Comparison of ENCODE assay signal across 1 cellular context in genomic region chr1:235128453-235129328, GRCh38.
TF ChIP-seq lines count a peak whose summit lies in the region.

Gene TOMM20, minus strand, starts transcription at chr1:235128837. Its CDS starts 122 bp downstream, at chr1:235128715.

TF ChIP-seq in K562, 482 proteins besides CTCF, POLR2A, EP300 and RAD21 (continued from another document and continues in another):
- TF ChIP-seq ZNF592 (IDR thresholded peaks at IDR 0.05): peak; percentile 97
- peak; percentile 50; the same call in 1 of the 2 replicates for TF ChIP-seq GATAD2B (IDR thresholded peaks at IDR 0.05; ENCODE audit: borderline replicate concordance)
- peak; percentile 92 for TF ChIP-seq TARDBP (IDR thresholded peaks at IDR 0.05)
- peak; percentile 94 for TF ChIP-seq RBM22 (IDR thresholded peaks at IDR 0.05; ENCODE audit: low read depth, low read length, poor library complexity, severe bottlenecking)
- 0 out of 2 replicates have a peak, but pooled peaks have one; percentile 14 for TF ChIP-seq MEF2A (IDR thresholded peaks at IDR 0.05; ENCODE audit: control insufficient read depth, low read depth, low read length)
- TF ChIP-seq KAT2B (IDR thresholded peaks at IDR 0.05; ENCODE audit: low read depth, low read length): no peak
- peak; percentile 84; the same call in 1 of the 2 replicates for TF ChIP-seq MTA3 (IDR thresholded peaks at IDR 0.05; ENCODE audit: borderline replicate concordance)
- peak; percentile 96 for TF ChIP-seq GABPA (tag; conservative IDR thresholded peaks at IDR 0.05; ENCODE audit: low read depth)
- peak; percentile 45 for TF ChIP-seq SMARCB1 (IDR thresholded peaks at IDR 0.05; ENCODE audit: insufficient read length, low read depth)
- peak; percentile 94 for TF ChIP-seq KLF1 (tag; IDR thresholded peaks at IDR 0.05)
- TF ChIP-seq ZBTB8A (IDR thresholded peaks at IDR 0.05; ENCODE audit: partially characterized antibody): no peak
- peak; percentile 97 for TF ChIP-seq ARID4B (CRISPR knock-in tag; IDR thresholded peaks at IDR 0.05)
- TF ChIP-seq KAT7 (CRISPR knock-in tag; IDR thresholded peaks at IDR 0.05; ENCODE audit: borderline replicate concordance): no peak; the same call in none of the 2 replicates
- TF ChIP-seq NFYB (IDR thresholded peaks at IDR 0.05; ENCODE audit: extremely low read depth, insufficient read length): no peak
- TF ChIP-seq ZC3H8 (IDR thresholded peaks at IDR 0.05): no peak
- peak; percentile 52; the same call in 1 of the 2 replicates for TF ChIP-seq ZBED1 (IDR thresholded peaks at IDR 0.05)
- no peak for TF ChIP-seq ZBTB5 (IDR thresholded peaks at IDR 0.05)
- no peak for TF ChIP-seq ZNF3 (CRISPR knock-in tag; IDR thresholded peaks at IDR 0.05)
- peak; percentile 66; the same call in 1 of the 2 replicates for TF ChIP-seq JUN (IDR thresholded peaks at IDR 0.05; ENCODE audit: borderline replicate concordance, low read depth, low read length)
- TF ChIP-seq JUN (CRISPR knock-in tag; IDR thresholded peaks at IDR 0.05; ENCODE audit: borderline replicate concordance): no peak
- TF ChIP-seq MXI1 (IDR thresholded peaks at IDR 0.05; ENCODE audit: low read depth, low read length): peak; percentile 81
- no peak for TF ChIP-seq HSF4 (CRISPR knock-in tag; IDR thresholded peaks at IDR 0.05; ENCODE audit: borderline replicate concordance)
- no peak for TF ChIP-seq SNIP1 (IDR thresholded peaks at IDR 0.05; ENCODE audit: low read depth)
- peak; percentile 76 for TF ChIP-seq CTCFL (IDR thresholded peaks at IDR 0.05; ENCODE audit: borderline replicate concordance, insufficient read depth, low read depth, low read length, poor library complexity, severe bottlenecking)
- peak; percentile 88 for TF ChIP-seq ZNF12 (CRISPR knock-in tag; IDR thresholded peaks at IDR 0.05)
- peak; percentile 85 for TF ChIP-seq ZNF583 (CRISPR knock-in tag; IDR thresholded peaks at IDR 0.05)
- no peak for TF ChIP-seq ZC3H4 (CRISPR knock-in tag; IDR thresholded peaks at IDR 0.05; ENCODE audit: borderline replicate concordance)
- peak; percentile 93 for TF ChIP-seq ELF1 (tag; IDR thresholded peaks at IDR 0.05)
- peak; percentile 48 for TF ChIP-seq SPI1 (IDR thresholded peaks at IDR 0.05; ENCODE audit: borderline replicate concordance, low read depth, low read length)
- peak in 1 of 3 experiments; percentile 76 for TF ChIP-seq YY1 (IDR thresholded peaks at IDR 0.05; ENCODE audit: borderline replicate concordance in 1 of 3, control insufficient read depth in 1 of 3, extremely low read depth in 1 of 3, insufficient read depth in 3 of 3, insufficient read length in 1 of 3, insufficient replicate concordance in 2 of 3, low read depth in 1 of 3, low read length in 2 of 3)
- no peak for TF ChIP-seq ZNF717 (CRISPR knock-in tag; IDR thresholded peaks at IDR 0.05)
- no peak; the same call in none of the 2 replicates for TF ChIP-seq GATAD2A (IDR thresholded peaks at IDR 0.05)
- peak; percentile 95 for TF ChIP-seq MAX (CRISPR knock-in tag; IDR thresholded peaks at IDR 0.05)
- peak; percentile 86 for TF ChIP-seq NR2C2 (CRISPR knock-in tag; IDR thresholded peaks at IDR 0.05)
- TF ChIP-seq NR2C2 (tag; IDR thresholded peaks at IDR 0.05): peak; percentile 80
- no peak for TF ChIP-seq PHB (CRISPR knock-in tag; IDR thresholded peaks at IDR 0.05)
- TF ChIP-seq E2F1 (CRISPR knock-in tag; IDR thresholded peaks at IDR 0.05): peak; percentile 84
- peak; percentile 20; the same call in 1 of the 2 replicates for TF ChIP-seq MYNN (IDR thresholded peaks at IDR 0.05)
- no peak for TF ChIP-seq MYNN (CRISPR knock-in tag; IDR thresholded peaks at IDR 0.05)
- TF ChIP-seq ZFP1 (CRISPR knock-in tag; IDR thresholded peaks at IDR 0.05): no peak
- TF ChIP-seq CBFA2T3 (IDR thresholded peaks at IDR 0.05): no peak
- TF ChIP-seq ZKSCAN1 (IDR thresholded peaks at IDR 0.05; ENCODE audit: low read depth, low read length): peak; percentile 20; the same call in 1 of the 2 replicates
- TF ChIP-seq TAF1 (IDR thresholded peaks at IDR 0.05; ENCODE audit: control insufficient read depth, extremely low read depth, insufficient read depth, low read length, severe bottlenecking): peak; percentile 96
- peak; percentile 77; the same call in 1 of the 2 replicates for TF ChIP-seq CREB3 (tag; conservative IDR thresholded peaks at IDR 0.05; ENCODE audit: low read depth)
- TF ChIP-seq PHF20 (IDR thresholded peaks at IDR 0.05; ENCODE audit: partially characterized antibody): peak; percentile 80
- TF ChIP-seq FUS (optimal IDR thresholded peaks at IDR 0.05; ENCODE audit: low read depth, low read length): no peak
